In the genomic region with DNA sequence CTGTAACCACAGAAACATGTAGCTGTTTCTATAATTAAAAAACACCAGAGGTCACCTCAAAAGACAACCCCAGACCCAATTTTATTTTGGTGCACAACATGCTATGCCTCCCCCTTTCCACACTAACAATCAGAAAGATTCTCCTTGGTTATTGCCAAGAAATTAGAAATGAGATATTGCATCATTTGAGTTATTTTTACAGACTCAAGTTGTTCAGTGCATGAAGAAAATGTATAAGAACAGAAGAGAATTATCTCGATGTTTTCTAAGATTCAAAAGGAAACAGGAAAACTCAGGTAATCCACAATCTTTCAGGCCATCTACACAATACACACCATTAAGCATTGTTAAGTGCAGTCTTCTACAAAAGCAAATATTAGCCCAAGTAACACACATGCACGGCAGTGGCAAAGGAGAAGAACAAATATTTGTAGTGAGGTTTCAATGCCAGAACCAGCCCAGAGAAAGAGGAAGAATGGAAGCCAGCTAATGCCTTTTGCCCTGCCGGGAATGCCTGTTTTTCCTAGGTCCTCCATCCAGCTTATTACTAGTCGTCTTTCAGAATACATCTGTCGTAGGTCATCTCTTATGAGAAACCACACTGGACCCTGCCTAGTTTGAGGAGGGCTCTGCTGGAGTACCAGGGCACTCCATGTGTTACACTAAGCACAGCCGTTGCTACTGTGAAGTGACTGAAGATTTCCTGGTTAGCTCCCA, we compare ENCODE assay signal across 13 cellular contexts.
DNase-seq lines count a peak whose midpoint lies in the region; ATAC-seq and TF ChIP-seq lines count a peak whose summit lies in the region.
"Had no signal": no experiment of that assay in that cellular context is flagged by ENCODE, and none has a peak within 500 bp of the region (broad histone marks: within the 10 kb centered on the region; RNA-seq: fewer than 3 reads in every experiment).

No MANE protein-coding gene starts in this region.

- H2AFZ ChIP-seq in PC-3 (ENCODE audit: low read length): peak overlapping the region; percentile 47

- no peak for TF ChIP-seq POLR2A in adrenal gland (IDR thresholded peaks at IDR 0.05)

- BruUV-seq in PC-3 (replicated peaks; lab: Mats Ljungman, UMichigan): no TSS peak

- H3K4me1 ChIP-seq in PC-3 (ENCODE audit: insufficient read depth, low read length) (peaks cover 14% of the 10 kb centered on the region), mucosa of descending colon (ENCODE audit: low read depth) (peaks cover 5% of the 10 kb centered on the region), adrenal gland (replicated peaks in 1 of 2) (no peaks in the 10 kb centered on the region)

- H3K27ac ChIP-seq in PC-3 (ENCODE audit: low read length) (peak overlapping the region; percentile 33), adrenal gland (no peak overlapping the region)
- H3K27ac ChIP-seq: SK-N-MC had no signal

- H3K4me2 ChIP-seq in PC-3 (ENCODE audit: low read length): peak overlapping the region; percentile 46

- CTCF ChIA-PET in PC-3 (lab: Charles Lee): no interaction called here

- H3F3A ChIP-seq in PC-3 (ENCODE audit: low read length, unreplicated experiment): no peaks in the 10 kb centered on the region

- H3K9me3 ChIP-seq in PC-3 (ENCODE audit: low read length): no peaks in the 10 kb centered on the region
- H3K9me3 ChIP-seq in mucosa of descending colon: no peaks in the 10 kb centered on the region
- H3K9me3 ChIP-seq in adrenal gland (replicated peaks in 1 of 3): no peaks in the 10 kb centered on the region

- H3K9ac ChIP-seq in PC-3 (ENCODE audit: low read length): no peak overlapping the region

- intact Hi-C loops in PC-3 (cut with micrococcal nuclease): loop anchor here (2.0 kb wide), 1 partner anchor 62 kb away; no protein-coding TSS in a partner anchor
- intact Hi-C loops in mucosa of descending colon (cut with DNase I, micrococcal nuclease): no loop called here
- intact Hi-C loops in adrenal gland (cut with DNase I): no loop called here

- H3K4me3 ChIP-seq in PC-3 (ENCODE audit: low read length): no peak overlapping the region
- no peak overlapping the region for H3K4me3 ChIP-seq in mucosa of descending colon
- H3K4me3 ChIP-seq in adrenal gland: no peak overlapping the region
- H3K4me3 ChIP-seq: SK-N-MC had no signal

- H4K20me1 ChIP-seq in PC-3 (ENCODE audit: low read length): no peaks in the 10 kb centered on the region

- POLR2A ChIA-PET in PC-3 (lab: Charles Lee; ENCODE audit: unreplicated experiment): interaction anchor here (1.0 kb wide), 1 partner anchor 67 kb away, joined by 4 read pairs; no protein-coding TSS in a partner anchor

- H3K27me3 ChIP-seq in PC-3 (ENCODE audit: low read length) (no peaks in the 10 kb centered on the region), adrenal gland (no peaks in the 10 kb centered on the region)

- no peaks in the 10 kb centered on the region for H3K9me2 ChIP-seq in PC-3 (replicated peaks; ENCODE audit: low read length)

- 69 to 84% (median 79%) methylated on average over 6 of the region's 6 CpGs for WGBS in adrenal gland, 4 donors

- TF ChIP-seq CTCF in PC-3 (conservative IDR thresholded peaks at IDR 0.05; ENCODE audit: low read depth, low read length) (no peak), mucosa of descending colon (IDR thresholded peaks at IDR 0.05) (no peak), adrenal gland (IDR thresholded peaks at IDR 0.05) (no peak)

- H3K79me2 ChIP-seq in PC-3 (ENCODE audit: low read length): no peaks in the 10 kb centered on the region

- peak; percentile 96 for DNase-seq in DMS53 (lab: John Stamatoyannopoulos, UW)
- peak; percentile 71 to 84 for DNase-seq in NCI-H1930 (lab: John Stamatoyannopoulos, UW)
- DNase-seq in PC-3: peak; percentile 73
- no peak for DNase-seq in mucosa of descending colon
- DNase-seq in iPS-NIHi7 (ENCODE audit: extremely low spot score): no peak
- no peak for DNase-seq in adrenal gland
- DNase-seq: activated naive CD4-positive, alpha-beta T cell treated with anti-CD3 and anti-CD28 coated beads, Interleukin-2, amount 50 U/mL, for 16 hours; foreskin fibroblast; NCI-H1694; stimulated activated CD4-positive, alpha-beta T cell treated with anti-CD3 and anti-CD28 coated beads, Interleukin-15, amount 100 ng/mL, for 24 hours had no signal

- ATAC-seq in PC-3: peak; percentile 98
- peak; percentile 94 for ATAC-seq in mucosa of descending colon
- no peak for ATAC-seq in HG03135 (IDR thresholded peaks at IDR 0.05; ENCODE audit: unreplicated experiment)
- ATAC-seq in GM19455 (IDR thresholded peaks at IDR 0.05; ENCODE audit: unreplicated experiment): no peak

- H3K36me3 ChIP-seq in PC-3 (ENCODE audit: low read depth, low read length): no peaks in the 10 kb centered on the region
- H3K36me3 ChIP-seq in mucosa of descending colon (ENCODE audit: low read depth): no peaks in the 10 kb centered on the region
- H3K36me3 ChIP-seq in adrenal gland (replicated peaks in 1 of 2): no peaks in the 10 kb centered on the region

Comparison
In these comparisons a context has a peak if more than half of its experiments do, and no peak if none do; other contexts are left out.
1. DNase-seq: peak in DMS53 (single experiment), NCI-H1930 (2 of 2) and PC-3 (single experiment); none in mucosa of descending colon (0 of 3), iPS-NIHi7 (single experiment) and adrenal gland (0 of 7).
2. ATAC-seq: peak in PC-3 (single experiment) and mucosa of descending colon (single experiment); none in HG03135 (single experiment) and GM19455 (single experiment).